ENCODE assay signal across 27 cellular contexts in genomic region chr1:94254073-94254810, GRCh38. TPM values are rescaled to one million over a fixed set of nuclear protein-coding genes. Genes with fewer than 3 reads are reported as not detected.
DNase-seq lines count a peak whose midpoint lies in the region; FAIRE-seq and TF ChIP-seq lines count a peak whose summit lies in the region.
"Had no signal": no experiment of that assay in that cellular context is flagged by ENCODE, and none has a peak within 500 bp of the region (broad histone marks: within the 10 kb centered on the region; RNA-seq: fewer than 3 reads in every experiment).

No MANE protein-coding gene starts in this region.

- H3K4me3 ChIP-seq in bronchial epithelial cell (ENCODE audit: low read depth, low read length): no peak overlapping the region
- H3K4me3 ChIP-seq in keratinocyte (ENCODE audit: control insufficient read depth in 2 of 3, extremely low read depth in 1 of 3, insufficient read depth in 2 of 3, low read depth in 1 of 3, low read length in 3 of 3): no peak overlapping the region
- H3K4me3 ChIP-seq in mesenchymal stem cell (ENCODE audit: insufficient read depth in 1 of 2, low read depth in 1 of 2, low read length in 2 of 2): no peak overlapping the region
- H3K4me3 ChIP-seq: breast epithelium, mucosa of descending colon, psoas muscle, transverse colon had no signal

- no peak overlapping the region for H3K23ac ChIP-seq in mesenchymal stem cell (ENCODE audit: low read length in 2 of 2)

- H2AFZ ChIP-seq in keratinocyte (ENCODE audit: control insufficient read depth, low read length): no peak overlapping the region
- no peak overlapping the region for H2AFZ ChIP-seq in mesenchymal stem cell (ENCODE audit: low read depth, low read length)

- no peak for TF ChIP-seq CTCF in bronchial epithelial cell (IDR thresholded peaks at IDR 0.05; ENCODE audit: insufficient read depth, low read length, severe bottlenecking)
- no peak for TF ChIP-seq CTCF in keratinocyte (optimal IDR thresholded peaks at IDR 0.05 in 1 of 3, IDR thresholded peaks at IDR 0.05 in 1 of 3, conservative IDR thresholded peaks at IDR 0.05 in 1 of 3; ENCODE audit: extremely low read depth in 1 of 3, insufficient read depth in 2 of 3, low read length in 3 of 3)

- H3K79me2 ChIP-seq in keratinocyte (ENCODE audit: control insufficient read depth, insufficient read depth, low read length): no peaks in the 10 kb centered on the region

- dilution Hi-C loops in keratinocyte (cut with MboI; ENCODE audit: extremely low pct_ligation_motif_present, low sequenced_read_pairs): no loop called here

- no peaks in the 10 kb centered on the region for H4K20me1 ChIP-seq in keratinocyte (ENCODE audit: control insufficient read depth, extremely low read depth, insufficient read depth, low read length)

- FAIRE-seq in bronchial epithelial cell (lab: Jason Lieb, UNC) (no peak), keratinocyte (lab: Jason Lieb, UNC) (peak; percentile 56)
- FAIRE-seq: HTR-8/SVneo, islet of Langerhans had no signal

- peaks cover 23% of the 10 kb centered on the region for H3K4me1 ChIP-seq in keratinocyte (ENCODE audit: control insufficient read depth, extremely low read depth, insufficient read depth, low read length)
- H3K4me1 ChIP-seq in mesenchymal stem cell (ENCODE audit: control insufficient read depth, insufficient read depth, low read depth, low read length): peaks cover 5% of the 10 kb centered on the region

- 64% methylated on average over 2 of the region's 3 CpGs for WGBS in mesenchymal stem cell

- no peak overlapping the region for H3K18ac ChIP-seq in mesenchymal stem cell (ENCODE audit: low read depth in 1 of 2, low read length in 2 of 2)

- no peaks in the 10 kb centered on the region for H3K36me3 ChIP-seq in bronchial epithelial cell (ENCODE audit: control insufficient read depth, insufficient read depth, low read length)
- no peaks in the 10 kb centered on the region for H3K36me3 ChIP-seq in keratinocyte (ENCODE audit: control insufficient read depth in 2 of 2, extremely low read depth in 1 of 2, insufficient read depth in 2 of 2, low read length in 2 of 2)
- no peaks in the 10 kb centered on the region for H3K36me3 ChIP-seq in mesenchymal stem cell (ENCODE audit: control insufficient read depth in 1 of 2, insufficient read depth in 2 of 2, low read depth in 1 of 2, low read length in 2 of 2)
- H3K36me3 ChIP-seq: breast epithelium, transverse colon had no signal

- no peak overlapping the region for H3K14ac ChIP-seq in mesenchymal stem cell (ENCODE audit: low read length in 2 of 2)

- no peak overlapping the region for H3K4ac ChIP-seq in mesenchymal stem cell (ENCODE audit: low read depth in 1 of 2, low read length in 2 of 2)

- no peak overlapping the region for H2BK15ac ChIP-seq in mesenchymal stem cell (ENCODE audit: low read depth, poor library complexity, severe bottlenecking)

- no peak overlapping the region for H2BK5ac ChIP-seq in mesenchymal stem cell (ENCODE audit: low read depth, low read length, poor library complexity, severe bottlenecking)

- H3K27me3 ChIP-seq in bronchial epithelial cell (ENCODE audit: control insufficient read depth, insufficient read depth, low read length) (no peaks in the 10 kb centered on the region), keratinocyte (ENCODE audit: control insufficient read depth, extremely low read depth, insufficient read depth, low read length) (no peaks in the 10 kb centered on the region), mesenchymal stem cell (ENCODE audit: control insufficient read depth in 1 of 2, insufficient read depth in 1 of 2, low read length in 2 of 2) (no peaks in the 10 kb centered on the region)
- H3K27me3 ChIP-seq: breast epithelium had no signal

- H4K8ac ChIP-seq in mesenchymal stem cell (ENCODE audit: low read length): no peak overlapping the region

- no peak overlapping the region for H4K91ac ChIP-seq in mesenchymal stem cell (ENCODE audit: low read length)

- H3K79me1 ChIP-seq in mesenchymal stem cell (replicated peaks; ENCODE audit: low read length, poor library complexity, severe bottlenecking): peaks cover 2% of the 10 kb centered on the region

- H3K9me3 ChIP-seq in keratinocyte (ENCODE audit: control insufficient read depth, low read depth, low read length): no peaks in the 10 kb centered on the region
- H3K9me3 ChIP-seq in mesenchymal stem cell (ENCODE audit: control insufficient read depth, low read length): no peaks in the 10 kb centered on the region
- H3K9me3 ChIP-seq: breast epithelium, mucosa of descending colon, psoas muscle, transverse colon had no signal

- H3K4me2 ChIP-seq in keratinocyte (ENCODE audit: control insufficient read depth, extremely low read depth, insufficient read depth, low read depth, low read length) (no peak overlapping the region), mesenchymal stem cell (ENCODE audit: low read length, poor library complexity, severe bottlenecking) (no peak overlapping the region)

- no peak overlapping the region for H2AK5ac ChIP-seq in mesenchymal stem cell (ENCODE audit: low read length, severe bottlenecking)

- H2BK12ac ChIP-seq in mesenchymal stem cell (ENCODE audit: low read length in 2 of 2): no peak overlapping the region

- no peak overlapping the region for H2BK120ac ChIP-seq in mesenchymal stem cell (ENCODE audit: low read depth, low read length)

- no peak overlapping the region for H3K9ac ChIP-seq in keratinocyte (ENCODE audit: control insufficient read depth, extremely low read depth, insufficient read depth, low read length)
- no peak overlapping the region for H3K9ac ChIP-seq in mesenchymal stem cell (ENCODE audit: low read length)

- H3K9me1 ChIP-seq in keratinocyte (ENCODE audit: control insufficient read depth, extremely low read depth, insufficient read depth, low read length): no peaks in the 10 kb centered on the region

- DNase-seq in HT1080 (ENCODE audit: low read depth): peak; percentile 95
- peak; percentile 63 for DNase-seq in bronchial epithelial cell (ENCODE audit: low read depth)
- no peak for DNase-seq in keratinocyte (ENCODE audit: low read depth, low spot score)
- DNase-seq in NCI-H1048 (lab: John Stamatoyannopoulos, UW): no peak
- DNase-seq in activated CD4-positive, alpha-beta T cell treated with anti-CD3 and anti-CD28 coated beads, Interleukin-2, amount 50 U/mL, for 1 hour: no peak
- DNase-seq in NCI-H510A treated with DMSO at 0.1 percent for 48 hours (lab: John Stamatoyannopoulos, UW): no peak
- no peak for DNase-seq in mesenchymal stem cell
- DNase-seq: activated CD4-positive, alpha-beta T cell treated with anti-CD3 and anti-CD28 coated beads for 1 hour; DMS79; foreskin fibroblast; GDM1; KBM-7; mucosa of descending colon; natural killer cell; NCI-H1105; NCI-H1930; NCI-H524 treated with DMSO at 0.1 percent for 48 hours; nucleus accumbens; OCI-M1; psoas muscle; SHP77 treated with DMSO at 0.1 percent for 48 hours; stimulated activated CD4-positive, alpha-beta T cell treated with anti-CD3 and anti-CD28 coated beads, Interleukin-4, amount 100 ng/mL, for 4 hours; T-helper 2 cell; transverse colon had no signal

- H3K27ac ChIP-seq in keratinocyte (ENCODE audit: control insufficient read depth, insufficient read depth, low read length) (no peak overlapping the region), mesenchymal stem cell (ENCODE audit: low read length, poor library complexity, severe bottlenecking) (no peak overlapping the region)
- H3K27ac ChIP-seq: breast epithelium, psoas muscle, transverse colon had no signal

RNA-seq across cellular contexts. Expression of gene ARHGAP29, which starts 16.9 kb away (rescaled TPM):
- total RNA-seq in HT1080 (2014; rRNA removed; shearing (Covaris generic)): 43.1 and 50.5 TPM in 2 replicates
- 85.0 and 112 TPM in 2 replicates for polyA plus RNA-seq in HT1080 (2015; cell fraction: cytosol; rRNA removed)
- polyA plus RNA-seq in HT1080 (2015; cell fraction: nucleus; rRNA removed): 162 and 163 TPM in 2 replicates
- total RNA-seq in bronchial epithelial cell: 7.9 and 18.3 TPM in 2 replicates
- polyA plus RNA-seq in keratinocyte: 40.0 to 79.7 TPM (median 67.7 TPM) in 3 replicates
- polyA plus RNA-seq in keratinocyte (2011; ENCODE audit: low read depth): 66.5 TPM
- polyA plus RNA-seq in keratinocyte (2011; cell fraction: cytosol; rRNA removed): 31.7 and 61.5 TPM in 2 replicates
- 59.8 and 80.6 TPM in 2 replicates for polyA plus RNA-seq in keratinocyte (2011; cell fraction: nucleus; rRNA removed)
- 26.3 and 56.8 TPM in 2 replicates for polyA plus RNA-seq in keratinocyte (2012; ENCODE audit: low replicate concordance)
- 21.1 to 119 TPM (median 48.5 TPM) in 3 replicates for polyA minus RNA-seq in keratinocyte
- 50.8 TPM for polyA minus RNA-seq in keratinocyte (2011; cell fraction: cytosol; rRNA and poly(A)+ RNA removed)
- 82.7 and 152 TPM in 2 replicates for polyA minus RNA-seq in keratinocyte (2011; cell fraction: nucleus; rRNA and poly(A)+ RNA removed)
- polyA plus RNA-seq in mesenchymal stem cell (2013, experiment 1 of 2): 4.1 TPM
- polyA plus RNA-seq in mesenchymal stem cell (2013, experiment 2 of 2): 4.1 TPM

Comparison
In these comparisons a context has a peak if more than half of its experiments do, and no peak if none do; other contexts are left out.
1. DNase-seq: peak in HT1080 (single experiment) and bronchial epithelial cell (single experiment); none in keratinocyte (single experiment), NCI-H1048 (single experiment), activated CD4-positive, alpha-beta T cell treated with anti-CD3 and anti-CD28 coated beads, Interleukin-2, amount 50 U/mL, for 1 hour (single experiment), NCI-H510A treated with DMSO at 0.1 percent for 48 hours (single experiment) and mesenchymal stem cell (single experiment).